Comparison of ENCODE assay signal across 8 cellular contexts in genomic region chr2:169799555-169799954, GRCh38. TPM values are rescaled to one million over a fixed set of nuclear protein-coding genes. Genes with fewer than 3 reads are reported as not detected.
DNase-seq lines count a peak whose midpoint lies in the region; ATAC-seq and TF ChIP-seq lines count a peak whose summit lies in the region.

No MANE protein-coding gene starts in this region.

- peak overlapping the region; percentile 96 for H3K27ac Mint-ChIP-seq in CD4-positive, alpha-beta T cell
- peak overlapping the region; percentile 94 to 96 for H3K27ac Mint-ChIP-seq in activated naive CD4-positive, alpha-beta T cell treated with anti-CD3 and anti-CD28 coated beads, Interleukin-2, amount 50 U/mL, for 72 hours
- H3K27ac Mint-ChIP-seq in stimulated activated naive CD8-positive, alpha-beta T cell treated with anti-CD3 and anti-CD28 coated beads, Interleukin-15, Interleukin-2, amounts not matched to agents 100 ng/mL and 50 ng/mL, for 24 hours = peak overlapping the region; percentile 89

- intact Hi-C loops in CD4-positive, alpha-beta T cell (cut with DNase I, micrococcal nuclease) = loop anchor here (2.0 to 5.0 kb wide), 4 partner anchors 25 to 222 kb away; partner anchors contain the start of genes CFAP210 (in 1 of the 2), METTL5 (in 1 of the 2), PHOSPHO2 (in 1 of the 2) and UBR3 (in 1 of the 2)

- H3K9me3 Mint-ChIP-seq in CD4-positive, alpha-beta T cell = no peaks in the 10 kb centered on the region
- H3K9me3 Mint-ChIP-seq in activated naive CD4-positive, alpha-beta T cell treated with anti-CD3 and anti-CD28 coated beads, Interleukin-2, amount 50 U/mL, for 72 hours = no peaks in the 10 kb centered on the region
- no peaks in the 10 kb centered on the region for H3K9me3 Mint-ChIP-seq in stimulated activated naive CD8-positive, alpha-beta T cell treated with anti-CD3 and anti-CD28 coated beads, Interleukin-15, Interleukin-2, amounts not matched to agents 100 ng/mL and 50 ng/mL, for 24 hours

- ATAC-seq in CD4-positive, alpha-beta T cell (ENCODE audit: poor library complexity) = no peak
- ATAC-seq in activated naive CD4-positive, alpha-beta T cell treated with anti-CD3 and anti-CD28 coated beads, Interleukin-2, amount 50 U/mL, for 72 hours = peak; percentile 2 to 28

- H3K4me3 ChIP-seq in iPS-18c (ENCODE audit: insufficient read depth, low read depth, low read length) = peak overlapping the region; percentile 95

- H3K27ac ChIP-seq in CD4-positive, alpha-beta T cell (ENCODE audit: low read depth, low read length) = peak overlapping the region; percentile 86
- no peak overlapping the region for H3K27ac ChIP-seq in caudate nucleus (ENCODE audit: low read depth, low read length)

- H3K9me3 ChIP-seq in CD4-positive, alpha-beta T cell (ENCODE audit: control insufficient read depth, low read length) = no peaks in the 10 kb centered on the region
- no peaks in the 10 kb centered on the region for H3K9me3 ChIP-seq in iPS-18c (ENCODE audit: control insufficient read depth, insufficient read depth, low read length)

- H3K27me3 ChIP-seq in CD4-positive, alpha-beta T cell (ENCODE audit: control insufficient read depth, insufficient read depth, low read length) = no peaks in the 10 kb centered on the region

- H3K27me3 Mint-ChIP-seq in CD4-positive, alpha-beta T cell = no peaks in the 10 kb centered on the region
- H3K27me3 Mint-ChIP-seq in stimulated activated naive CD8-positive, alpha-beta T cell treated with anti-CD3 and anti-CD28 coated beads, Interleukin-15, Interleukin-2, amounts not matched to agents 100 ng/mL and 50 ng/mL, for 24 hours = no peaks in the 10 kb centered on the region

- H3K4me1 Mint-ChIP-seq in CD4-positive, alpha-beta T cell (ENCODE audit: low read depth) = peaks cover 46% of the 10 kb centered on the region
- peaks cover 42% of the 10 kb centered on the region for H3K4me1 Mint-ChIP-seq in stimulated activated naive CD8-positive, alpha-beta T cell treated with anti-CD3 and anti-CD28 coated beads, Interleukin-15, Interleukin-2, amounts not matched to agents 100 ng/mL and 50 ng/mL, for 24 hours (ENCODE audit: low read depth)

- H3K4me3 Mint-ChIP-seq in CD4-positive, alpha-beta T cell = peak overlapping the region; percentile 91
- peak overlapping the region; percentile 92 for H3K4me3 Mint-ChIP-seq in stimulated activated naive CD8-positive, alpha-beta T cell treated with anti-CD3 and anti-CD28 coated beads, Interleukin-15, Interleukin-2, amounts not matched to agents 100 ng/mL and 50 ng/mL, for 24 hours

- peaks cover 44% of the 10 kb centered on the region for H3K36me3 Mint-ChIP-seq in CD4-positive, alpha-beta T cell (ENCODE audit: low read depth)
- peaks cover 0 to 6% of the 10 kb centered on the region in 2 donors for H3K36me3 Mint-ChIP-seq in activated naive CD4-positive, alpha-beta T cell treated with anti-CD3 and anti-CD28 coated beads, Interleukin-2, amount 50 U/mL, for 72 hours
- H3K36me3 Mint-ChIP-seq in stimulated activated naive CD8-positive, alpha-beta T cell treated with anti-CD3 and anti-CD28 coated beads, Interleukin-15, Interleukin-2, amounts not matched to agents 100 ng/mL and 50 ng/mL, for 24 hours (ENCODE audit: low read depth) = peaks cover 22% of the 10 kb centered on the region

- DNase-seq in CD4-positive, alpha-beta T cell = no peak
- DNase-seq in HT1080 (ENCODE audit: low read depth) (peak; percentile 15), dedifferentiated amniotic fluid mesenchymal stem cell (ENCODE audit: extremely low spot score) (no peak), caudate nucleus (lab: John Stamatoyannopoulos, UW) (no peak), KG1 (lab: John Stamatoyannopoulos, UW) (no peak)
- peak in 1 of 2 donors; percentile 11 for DNase-seq in activated naive CD4-positive, alpha-beta T cell treated with anti-CD3 and anti-CD28 coated beads, Interleukin-2, amount 50 U/mL, for 72 hours (ENCODE audit: low spot score in 2 of 2)

- CTCF ChIA-PET in CD4-positive, alpha-beta T cell (lab: Charles Lee) = interaction anchor here (2.1 to 4.5 kb wide), 2 partner anchors 25 to 28 kb away, joined by 7 to 17 read pairs; partner anchors contain the start of genes METTL5 and UBR3

- POLR2A ChIA-PET in CD4-positive, alpha-beta T cell (lab: Charles Lee) = interaction anchor here (1.7 kb wide), 2 partner anchors 25 to 28 kb away, joined by 11 to 16 read pairs; partner anchors contain the start of genes METTL5 and UBR3

- TF ChIP-seq CTCF in CD4-positive, alpha-beta T cell (IDR thresholded peaks at IDR 0.05) = no peak

RNA-seq across cellular contexts. Expression of gene SSB, which starts 0.9 kb away (rescaled TPM):
- total RNA-seq in CD4-positive, alpha-beta T cell = 100 to 1,000 TPM; 174 to 181 TPM
- 144 and 174 TPM in 2 replicates for total RNA-seq in HT1080 (2014; rRNA removed; shearing (Covaris generic))
- polyA plus RNA-seq in HT1080 (2015; cell fraction: cytosol; rRNA removed) = 165 and 204 TPM in 2 replicates
- 232 and 264 TPM in 2 replicates for polyA plus RNA-seq in HT1080 (2015; cell fraction: nucleus; rRNA removed)
- total RNA-seq in activated naive CD4-positive, alpha-beta T cell treated with anti-CD3 and anti-CD28 coated beads, Interleukin-2, amount 50 U/mL, for 72 hours = 10 to 100 TPM; 41.8 to 96.6 TPM

RNA-seq across cellular contexts. Expression of gene METTL5, which starts 25.1 kb away (rescaled TPM):
- 10 to 100 TPM; 13.2 to 16.0 TPM for total RNA-seq in CD4-positive, alpha-beta T cell
- 91.0 and 110 TPM in 2 replicates for total RNA-seq in HT1080 (2014; rRNA removed; shearing (Covaris generic))
- polyA plus RNA-seq in HT1080 (2015; cell fraction: cytosol; rRNA removed) = 170 and 177 TPM in 2 replicates
- 59.3 and 63.0 TPM in 2 replicates for polyA plus RNA-seq in HT1080 (2015; cell fraction: nucleus; rRNA removed)
- total RNA-seq in activated naive CD4-positive, alpha-beta T cell treated with anti-CD3 and anti-CD28 coated beads, Interleukin-2, amount 50 U/mL, for 72 hours = 10 to 100 TPM; 73.7 to 80.7 TPM

RNA-seq across cellular contexts. Expression of gene UBR3, which starts 27.7 kb away (rescaled TPM):
- total RNA-seq in CD4-positive, alpha-beta T cell = 10 to 100 TPM; 32.1 to 35.2 TPM
- 11.3 and 14.0 TPM in 2 replicates for total RNA-seq in HT1080 (2014; rRNA removed; shearing (Covaris generic))
- 10.0 and 12.4 TPM in 2 replicates for polyA plus RNA-seq in HT1080 (2015; cell fraction: cytosol; rRNA removed)
- polyA plus RNA-seq in HT1080 (2015; cell fraction: nucleus; rRNA removed) = 31.3 and 33.6 TPM in 2 replicates
- total RNA-seq in activated naive CD4-positive, alpha-beta T cell treated with anti-CD3 and anti-CD28 coated beads, Interleukin-2, amount 50 U/mL, for 72 hours = 10 to 100 TPM; 25.3 to 25.8 TPM
